Comparison of ENCODE assay signal across 2 cellular contexts in genomic region chr10:125169279-125169678, GRCh38.
TF ChIP-seq lines count a peak whose summit lies in the region.

No MANE protein-coding gene starts in this region.

TF ChIP-seq in SK-N-SH treated with all-trans-retinoic acid at 6 μM for 48 hours, 23 proteins besides CTCF, POLR2A, EP300 and RAD21 (continued from another document):
- TF ChIP-seq PATZ1 (CRISPR knock-in tag; IDR thresholded peaks at IDR 0.05; ENCODE audit: borderline replicate concordance) (no peak), OSR1 (CRISPR knock-in tag; IDR thresholded peaks at IDR 0.05) (no peak)

TF ChIP-seq in GM23338, 12 proteins besides CTCF, POLR2A, EP300 and RAD21 (continued from another document):
- TF ChIP-seq ZNF462 (CRISPR knock-in tag; IDR thresholded peaks at IDR 0.05) (no peak), POLR2AphosphoS5 (IDR thresholded peaks at IDR 0.05; ENCODE audit: low read depth) (no peak), ZNF331 (CRISPR knock-in tag; IDR thresholded peaks at IDR 0.05; ENCODE audit: low read depth) (no peak), NANOG (IDR thresholded peaks at IDR 0.05; ENCODE audit: borderline replicate concordance) (no peak), CREB1 (CRISPR knock-in tag; IDR thresholded peaks at IDR 0.05; ENCODE audit: low read depth) (no peak), EZH2 (IDR thresholded peaks at IDR 0.05; ENCODE audit: low read depth, unreplicated experiment) (no peak), ZNF114 (CRISPR knock-in tag; IDR thresholded peaks at IDR 0.05) (no peak), REST (IDR thresholded peaks at IDR 0.05; ENCODE audit: unreplicated experiment) (no peak)
TF ChIP-seq in GM23338: peak in this region for 0.
